Comparison of ENCODE assay signal across 13 cellular contexts in genomic region chr1:2025491-2025981, GRCh38. TPM values are rescaled to one million over a fixed set of nuclear protein-coding genes. Genes with fewer than 3 reads are reported as not detected.
DNase-seq lines count a peak whose midpoint lies in the region; ATAC-seq and TF ChIP-seq lines count a peak whose summit lies in the region.
"Had no signal": no experiment of that assay in that cellular context is flagged by ENCODE, and none has a peak within 500 bp of the region (broad histone marks: within the 10 kb centered on the region; RNA-seq: fewer than 3 reads in every experiment).

No MANE protein-coding gene starts in this region.

- DNase-seq in G401 (ENCODE audit: low spot score) (peak; percentile 37), Kasumi-1 (lab: John Stamatoyannopoulos, UW) (peak; percentile 46 to 50), coronary artery (ENCODE audit: low spot score) (no peak), myocyte (ENCODE audit: low read depth) (peak; percentile 60), HuH-7.5 (ENCODE audit: low spot score) (no peak)
- DNase-seq: activated CD4-positive, alpha-beta T cell treated with anti-CD3 and anti-CD28 coated beads for 1 hour; activated effector memory CD4-positive, alpha-beta T cell treated with Interleukin-2 at 50 U/mL for 16 hours; erythroblast; NCI-H1417; NCI-H774 had no signal

- no peak for ATAC-seq in HG02884 (IDR thresholded peaks at IDR 0.05; ENCODE audit: unreplicated experiment)
- no peak for ATAC-seq in GM21786 (IDR thresholded peaks at IDR 0.05; ENCODE audit: unreplicated experiment)
- ATAC-seq in SK-N-SH treated with all-trans-retinoic acid at 6 μM for 48 hours: no peak

- H3K27ac ChIP-seq in coronary artery: no peak overlapping the region

- in situ Hi-C loops in G401 (cut with HindIII; ENCODE audit: low sequenced_read_pairs): no loop called here

- peak overlapping the region; percentile 48 for H3K4me3 ChIP-seq in coronary artery

- TF ChIP-seq CTCF in coronary artery (IDR thresholded peaks at IDR 0.05): no peak

TF ChIP-seq in SK-N-SH treated with all-trans-retinoic acid at 6 μM for 48 hours, 23 proteins besides CTCF, POLR2A, EP300 and RAD21:
- no peak for TF ChIP-seq PPARA (CRISPR knock-in tag; IDR thresholded peaks at IDR 0.05; ENCODE audit: borderline replicate concordance)
- TF ChIP-seq ZC3H10 (CRISPR knock-in tag; IDR thresholded peaks at IDR 0.05): no peak
- TF ChIP-seq, protein P1, sequence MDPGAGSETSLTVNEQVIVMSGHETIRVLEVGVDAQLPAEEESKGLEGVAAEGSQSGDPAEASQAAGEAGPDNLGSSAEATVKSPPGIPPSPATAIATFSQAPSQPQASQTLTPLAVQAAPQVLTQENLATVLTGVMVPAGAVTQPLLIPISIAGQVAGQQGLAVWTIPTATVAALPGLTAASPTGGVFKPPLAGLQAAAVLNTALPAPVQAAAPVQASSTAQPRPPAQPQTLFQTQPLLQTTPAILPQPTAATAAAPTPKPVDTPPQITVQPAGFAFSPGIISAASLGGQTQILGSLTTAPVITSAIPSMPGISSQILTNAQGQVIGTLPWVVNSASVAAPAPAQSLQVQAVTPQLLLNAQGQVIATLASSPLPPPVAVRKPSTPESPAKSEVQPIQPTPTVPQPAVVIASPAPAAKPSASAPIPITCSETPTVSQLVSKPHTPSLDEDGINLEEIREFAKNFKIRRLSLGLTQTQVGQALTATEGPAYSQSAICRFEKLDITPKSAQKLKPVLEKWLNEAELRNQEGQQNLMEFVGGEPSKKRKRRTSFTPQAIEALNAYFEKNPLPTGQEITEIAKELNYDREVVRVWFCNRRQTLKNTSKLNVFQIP (CRISPR knock-in tag; IDR thresholded peaks at IDR 0.05; ENCODE audit: borderline replicate concordance, low read depth): no peak
- TF ChIP-seq ZNF70 (CRISPR knock-in tag; IDR thresholded peaks at IDR 0.05): no peak
- no peak for TF ChIP-seq ZNF8 (CRISPR knock-in tag; IDR thresholded peaks at IDR 0.05)
- no peak for TF ChIP-seq OSR1 (CRISPR knock-in tag; IDR thresholded peaks at IDR 0.05)
- TF ChIP-seq TCF4 (CRISPR knock-in tag; IDR thresholded peaks at IDR 0.05; ENCODE audit: borderline replicate concordance): no peak
- no peak for TF ChIP-seq ZNF565 (CRISPR knock-in tag; conservative IDR thresholded peaks at IDR 0.05; ENCODE audit: low read depth)
- no peak for TF ChIP-seq ESRRG (CRISPR knock-in tag; IDR thresholded peaks at IDR 0.05)
- no peak for TF ChIP-seq ZFP3 (CRISPR knock-in tag; IDR thresholded peaks at IDR 0.05)
- no peak for TF ChIP-seq GLIS3 (CRISPR knock-in tag; IDR thresholded peaks at IDR 0.05)
- TF ChIP-seq, protein P2, sequence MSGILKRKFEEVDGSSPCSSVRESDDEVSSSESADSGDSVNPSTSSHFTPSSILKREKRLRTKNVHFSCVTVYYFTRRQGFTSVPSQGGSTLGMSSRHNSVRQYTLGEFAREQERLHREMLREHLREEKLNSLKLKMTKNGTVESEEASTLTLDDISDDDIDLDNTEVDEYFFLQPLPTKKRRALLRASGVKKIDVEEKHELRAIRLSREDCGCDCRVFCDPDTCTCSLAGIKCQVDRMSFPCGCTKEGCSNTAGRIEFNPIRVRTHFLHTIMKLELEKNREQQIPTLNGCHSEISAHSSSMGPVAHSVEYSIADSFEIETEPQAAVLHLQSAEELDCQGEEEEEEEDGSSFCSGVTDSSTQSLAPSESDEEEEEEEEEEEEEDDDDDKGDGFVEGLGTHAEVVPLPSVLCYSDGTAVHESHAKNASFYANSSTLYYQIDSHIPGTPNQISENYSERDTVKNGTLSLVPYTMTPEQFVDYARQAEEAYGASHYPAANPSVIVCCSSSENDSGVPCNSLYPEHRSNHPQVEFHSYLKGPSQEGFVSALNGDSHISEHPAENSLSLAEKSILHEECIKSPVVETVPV (CRISPR knock-in tag; IDR thresholded peaks at IDR 0.05): no peak
- TF ChIP-seq, protein P3, sequence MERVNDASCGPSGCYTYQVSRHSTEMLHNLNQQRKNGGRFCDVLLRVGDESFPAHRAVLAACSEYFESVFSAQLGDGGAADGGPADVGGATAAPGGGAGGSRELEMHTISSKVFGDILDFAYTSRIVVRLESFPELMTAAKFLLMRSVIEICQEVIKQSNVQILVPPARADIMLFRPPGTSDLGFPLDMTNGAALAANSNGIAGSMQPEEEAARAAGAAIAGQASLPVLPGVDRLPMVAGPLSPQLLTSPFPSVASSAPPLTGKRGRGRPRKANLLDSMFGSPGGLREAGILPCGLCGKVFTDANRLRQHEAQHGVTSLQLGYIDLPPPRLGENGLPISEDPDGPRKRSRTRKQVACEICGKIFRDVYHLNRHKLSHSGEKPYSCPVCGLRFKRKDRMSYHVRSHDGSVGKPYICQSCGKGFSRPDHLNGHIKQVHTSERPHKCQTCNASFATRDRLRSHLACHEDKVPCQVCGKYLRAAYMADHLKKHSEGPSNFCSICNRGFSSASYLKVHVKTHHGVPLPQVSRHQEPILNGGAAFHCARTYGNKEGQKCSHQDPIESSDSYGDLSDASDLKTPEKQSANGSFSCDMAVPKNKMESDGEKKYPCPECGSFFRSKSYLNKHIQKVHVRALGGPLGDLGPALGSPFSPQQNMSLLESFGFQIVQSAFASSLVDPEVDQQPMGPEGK (CRISPR knock-in tag; IDR thresholded peaks at IDR 0.05; ENCODE audit: borderline replicate concordance): no peak
- no peak for TF ChIP-seq CSDC2 (CRISPR knock-in tag; IDR thresholded peaks at IDR 0.05)
TF ChIP-seq in SK-N-SH treated with all-trans-retinoic acid at 6 μM for 48 hours: peak in this region for 0.

RNA-seq across cellular contexts. Expression of gene GABRD, which starts 6.4 kb away (rescaled TPM):
- 1.1 and 1.2 TPM in 2 replicates for total RNA-seq in G401 (2014; rRNA removed; shearing (Covaris generic))
- total RNA-seq in myocyte: not detected in 2 replicates
- not detected for polyA plus RNA-seq in myocyte (2012)

RNA-seq across cellular contexts. Expression of gene CFAP74, which starts 21.9 kb away (rescaled TPM):
- total RNA-seq in G401 (2014; rRNA removed; shearing (Covaris generic)): not detected in 2 replicates
- total RNA-seq in myocyte: not detected in 2 replicates
- polyA plus RNA-seq in myocyte (2012): not detected

RNA-seq across cellular contexts. Expression of gene PRKCZ, which starts 24.7 kb away (rescaled TPM):
- total RNA-seq in G401 (2014; rRNA removed; shearing (Covaris generic)): 96.8 and 107 TPM in 2 replicates
- 0.27 TPM in 1 of 2 replicates, not detected in the other for total RNA-seq in myocyte
- 0.39 TPM for polyA plus RNA-seq in myocyte (2012)

Comparison
In these comparisons a context has a peak if more than half of its experiments do, and no peak if none do; other contexts are left out.
1. DNase-seq: peak in G401 (single experiment), Kasumi-1 (2 of 2) and myocyte (single experiment); none in coronary artery (single experiment) and HuH-7.5 (single experiment).
2. RNA of gene PRKCZ, which starts 24.7 kb away (total RNA-seq): 96.8 to 107 TPM in G401; 0.27 TPM in myocyte; every median in the first group is over 10 times any median in the second.